1 cellular context compared by ENCODE assay signal in genomic region chr16:66939366-66939765, GRCh38.
TF ChIP-seq lines count a peak whose summit lies in the region.

No MANE protein-coding gene starts in this region.

TF ChIP-seq in HepG2, 621 proteins besides CTCF, POLR2A, EP300 and RAD21:
- 0 out of 2 replicates have a peak, but pooled peaks have one; percentile 22 for TF ChIP-seq HES4 (CRISPR knock-in tag; IDR thresholded peaks at IDR 0.05; ENCODE audit: borderline replicate concordance)
- no peak for TF ChIP-seq SNAPC2 (CRISPR knock-in tag; IDR thresholded peaks at IDR 0.05)
